Comparison of ENCODE assay signal across 27 cellular contexts in the genomic region with DNA sequence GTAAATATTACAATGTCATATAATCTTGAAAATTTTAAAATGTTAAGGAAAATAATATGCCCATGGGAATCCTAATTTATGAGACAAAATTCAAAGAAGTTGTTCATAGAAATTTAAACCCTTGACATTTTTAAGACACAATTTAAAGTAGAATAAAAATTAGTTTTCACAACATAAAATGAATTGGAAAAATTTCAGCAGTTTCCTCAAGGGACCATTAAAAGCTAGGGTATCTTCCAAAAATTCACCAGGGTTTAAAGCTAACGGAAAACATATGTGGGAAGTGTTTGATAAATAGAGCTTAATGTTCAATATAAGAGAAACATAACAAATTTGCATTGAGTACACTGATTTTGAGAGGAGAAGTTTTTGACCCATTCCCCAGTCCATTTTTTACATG.
"Had no signal": no experiment of that assay in that cellular context is flagged by ENCODE, and none has a peak within 500 bp of the region (broad histone marks: within the 10 kb centered on the region; RNA-seq: fewer than 3 reads in every experiment).

No MANE protein-coding gene starts in this region.

- H3K4me1 Mint-ChIP-seq: activated naive CD8-positive, alpha-beta T cell treated with anti-CD3 and anti-CD28 coated beads, Interleukin-2, amount 50 U/mL, for 24 hours had no signal

- H3K9me3 Mint-ChIP-seq: activated naive CD4-positive, alpha-beta T cell treated with anti-CD3 and anti-CD28 coated beads, Interleukin-2, amount 50 U/mL, for 72 hours; activated naive CD8-positive, alpha-beta T cell treated with anti-CD3 and anti-CD28 coated beads, Interleukin-2, amount 50 U/mL, for 24 hours; activated T-cell treated with anti-CD3 and anti-CD28 coated beads, Interleukin-2, amount 50 U/mL, for 4 hours; T-helper 1 cell treated with Interleukin-12 subunit alpha and Interleukin-12 subunit beta and Interleukin-4 antibody, amounts not matched to agents 30 μg/mL and 1 μg/mL, for 36 hours; WTC11 had no signal

- H3K4me3 Mint-ChIP-seq: activated naive CD8-positive, alpha-beta T cell treated with anti-CD3 and anti-CD28 coated beads, Interleukin-2, amount 50 U/mL, for 24 hours; activated T-cell treated with anti-CD3 and anti-CD28 coated beads, Interleukin-2, amount 50 U/mL, for 4 hours; T-helper 1 cell treated with Interleukin-12 subunit alpha and Interleukin-12 subunit beta and Interleukin-4 antibody, amounts not matched to agents 30 μg/mL and 1 μg/mL, for 36 hours; WTC11 had no signal

- DNase-seq: activated CD4-positive, alpha-beta T cell treated with anti-CD3 and anti-CD28 coated beads for 48 hours; activated CD4-positive, alpha-beta T cell treated with anti-CD3 and anti-CD28 coated beads, Interleukin-2, amount 50 U/mL, for 4 hours; activated CD4-positive, CD25-positive, alpha-beta regulatory T cell treated with anti-CD3 and anti-CD28 coated beads, Interleukin-2, amount 50 U/mL, for 72 hours; activated CD8-positive, alpha-beta memory T cell treated with anti-CD3 and anti-CD28 coated beads for 24 hours; activated effector memory CD4-positive, alpha-beta T cell treated with anti-CD3 and anti-CD28 coated beads, Interleukin-2, amount 50 U/mL, for 16 hours; activated naive CD4-positive, alpha-beta T cell treated with Interleukin-2 at 50 U/mL for 16 hours; activated naive CD8-positive, alpha-beta T cell treated with anti-CD3 and anti-CD28 coated beads, Interleukin-2, amount 50 U/mL, for 24 hours; activated T-cell treated with anti-CD3 and anti-CD28 coated beads, Interleukin-2, amount 50 U/mL, for 4 hours; amniotic stem cell; body of pancreas; Kasumi-1; KBM-7; NCI-H1105 treated with DMSO at 0.1 percent for 48 hours; NCI-H1436 treated with DMSO at 0.1 percent for 48 hours; NCI-H187; NCI-H2081; NCI-H510A treated with DMSO at 0.1 percent for 48 hours; NCI-H69; Peyer's patch; Right ventricle myocardium superior; SJCRH30; T-helper 9 cell had no signal

- H3K4me3 ChIP-seq: ascending aorta, body of pancreas, Peyer's patch, SJCRH30 had no signal

- H3K4me1 ChIP-seq: ascending aorta, body of pancreas, Peyer's patch, SJCRH30 had no signal

- H3K36me3 ChIP-seq: ascending aorta, Peyer's patch, SJCRH30 had no signal

- H3K27me3 ChIP-seq: ascending aorta, body of pancreas, Peyer's patch, SJCRH30 had no signal

- H3K36me3 Mint-ChIP-seq: activated naive CD4-positive, alpha-beta T cell treated with anti-CD3 and anti-CD28 coated beads, Interleukin-2, amount 50 U/mL, for 72 hours; WTC11 had no signal

- H3K27ac ChIP-seq: ascending aorta, body of pancreas, Peyer's patch, RWPE1, SJCRH30 had no signal

- H3K27ac Mint-ChIP-seq: activated naive CD4-positive, alpha-beta T cell treated with anti-CD3 and anti-CD28 coated beads, Interleukin-2, amount 50 U/mL, for 72 hours; activated naive CD8-positive, alpha-beta T cell treated with anti-CD3 and anti-CD28 coated beads, Interleukin-2, amount 50 U/mL, for 24 hours; T-helper 1 cell treated with Interleukin-12 subunit alpha and Interleukin-12 subunit beta and Interleukin-4 antibody, amounts not matched to agents 30 μg/mL and 1 μg/mL, for 36 hours; WTC11 had no signal

- H3K9me3 ChIP-seq: ascending aorta, body of pancreas, Peyer's patch, SJCRH30 had no signal
